Comparison of ENCODE assay signal across 31 cellular contexts in genomic region chr10:123523833-123524232, GRCh38.
"Had no signal": no experiment of that assay in that cellular context is flagged by ENCODE, and none has a peak within 500 bp of the region (broad histone marks: within the 10 kb centered on the region; RNA-seq: fewer than 3 reads in every experiment).

No MANE protein-coding gene starts in this region.

- DNase-seq: natural killer cell; occipital lobe; ovary; posterior cingulate gyrus; psoas muscle; right cardiac atrium; spleen; stimulated activated CD4-positive, alpha-beta T cell treated with anti-CD3 and anti-CD28 coated beads, Interleukin-12 subunit alpha, Interleukin-12 subunit beta, amount 100 ng/mL, for 4 hours; stimulated activated CD4-positive, alpha-beta T cell treated with anti-CD3 and anti-CD28 coated beads, Interleukin-1b, Interleukin-23, amount 100 ng/mL, for 48 hours; stimulated activated CD4-positive, alpha-beta T cell treated with anti-CD3 and anti-CD28 coated beads, Interleukin-4, amount 100 ng/mL, for 1 hour; stimulated activated CD4-positive, alpha-beta T cell treated with anti-CD3 and anti-CD28 coated beads, Interleukin-4, amount 100 ng/mL, for 4 hours; stimulated activated CD8-positive, alpha-beta memory T cell treated with anti-CD3 and anti-CD28 coated beads, Interleukin-4, amount 100 ng/mL, for 48 hours; stimulated activated naive CD4-positive, alpha-beta T cell; stimulated activated naive CD8-positive, alpha-beta T cell treated with anti-CD3 and anti-CD28 coated beads, Interleukin-15, amount 100 ng/mL, for 72 hours; stimulated activated naive CD8-positive, alpha-beta T cell treated with anti-CD3 and anti-CD28 coated beads, Interleukin-15, Interleukin-2, amounts not matched to agents 100 U/mL and 50 U/mL, for 24 hours; substantia nigra; testis; tibial artery; transverse colon; upper lobe of right lung had no signal

- H3K36me3 Mint-ChIP-seq: natural killer cell; stimulated activated memory B cell treated with anti-CD40 and anti-IgM and Interleukin-4, amounts not matched to agents 10 μg/mL and 1 μg/mL and 100 μg/mL, for 72 hours; type B pancreatic cell had no signal

- H3K9me3 ChIP-seq: ovary, psoas muscle, spleen, suprapubic skin, testis, tibial artery, transverse colon, upper lobe of right lung, vagina had no signal

- H3K27me3 ChIP-seq: neural progenitor cell, ovary, testis, tibial artery, transverse colon, upper lobe of right lung, vagina had no signal

- H3K4me1 ChIP-seq: neural progenitor cell, parathyroid adenoma, psoas muscle, spleen, suprapubic skin, testis, tibial artery, transverse colon, upper lobe of right lung, vagina had no signal

- H3K79me2 ChIP-seq: parathyroid adenoma had no signal

- H3K4me1 Mint-ChIP-seq: natural killer cell; nephron; stimulated activated naive CD8-positive, alpha-beta T cell treated with anti-CD3 and anti-CD28 coated beads, Interleukin-15, amount 100 ng/mL, for 72 hours had no signal

- H3K27me3 Mint-ChIP-seq: progenitor cell of endocrine pancreas had no signal

- ATAC-seq: natural killer cell; psoas muscle; right cardiac atrium; sciatic nerve; stimulated activated memory B cell treated with anti-CD40 and anti-IgM and Interleukin-4, amounts not matched to agents 10 μg/mL and 1 μg/mL and 100 μg/mL, for 72 hours; stimulated activated naive CD8-positive, alpha-beta T cell treated with anti-CD3 and anti-CD28 coated beads, Interleukin-15, amount 100 ng/mL, for 72 hours; stimulated activated naive CD8-positive, alpha-beta T cell treated with anti-CD3 and anti-CD28 coated beads, Interleukin-15, Interleukin-2, amounts not matched to agents 100 U/mL and 50 U/mL, for 24 hours; upper lobe of right lung had no signal

- H3K9me3 Mint-ChIP-seq: natural killer cell; nephron; stimulated activated memory B cell treated with anti-CD40 and anti-IgM and Interleukin-4, amounts not matched to agents 10 μg/mL and 1 μg/mL and 100 μg/mL, for 72 hours; stimulated activated naive CD8-positive, alpha-beta T cell treated with anti-CD3 and anti-CD28 coated beads, Interleukin-15, amount 100 ng/mL, for 72 hours; type B pancreatic cell had no signal

- H3K9ac ChIP-seq: neural progenitor cell, parathyroid adenoma had no signal

- H3K36me3 ChIP-seq: neural progenitor cell, ovary, spleen, suprapubic skin, tibial artery, transverse colon, upper lobe of right lung, vagina had no signal

- H3K4me3 Mint-ChIP-seq: natural killer cell; nephron; neural progenitor cell; stimulated activated memory B cell treated with anti-CD40 and anti-IgM and Interleukin-4, amounts not matched to agents 10 μg/mL and 1 μg/mL and 100 μg/mL, for 72 hours; stimulated activated naive CD8-positive, alpha-beta T cell treated with anti-CD3 and anti-CD28 coated beads, Interleukin-15, amount 100 ng/mL, for 72 hours; type B pancreatic cell had no signal

- H3K27ac ChIP-seq: neural progenitor cell, ovary, parathyroid adenoma, psoas muscle, skin epidermis, spleen, suprapubic skin, testis, tibial artery, transverse colon, upper lobe of right lung, vagina had no signal

- H2AFZ ChIP-seq: neural progenitor cell, parathyroid adenoma had no signal

- H3K4me2 ChIP-seq: neural progenitor cell, smooth muscle cell had no signal

- H3K4me3 ChIP-seq: neural progenitor cell, ovary, psoas muscle, skin epidermis, smooth muscle cell, spleen, suprapubic skin, testis, tibial artery, transverse colon, upper lobe of right lung, vagina had no signal
